9 cellular contexts compared by ENCODE assay signal in genomic region chr2:232013701-232014353, GRCh38. TPM values are rescaled to one million over a fixed set of nuclear protein-coding genes. Genes with fewer than 3 reads are reported as not detected.
DNase-seq lines count a peak whose midpoint lies in the region; ATAC-seq and TF ChIP-seq lines count a peak whose summit lies in the region.
"Had no signal": no experiment of that assay in that cellular context is flagged by ENCODE, and none has a peak within 500 bp of the region (broad histone marks: within the 10 kb centered on the region; RNA-seq: fewer than 3 reads in every experiment).

No MANE protein-coding gene starts in this region.

- H4K8ac ChIP-seq in H9 (replicated peaks; ENCODE audit: insufficient read length, low read depth, low read length): no peak overlapping the region

- H2BK12ac ChIP-seq in H9 (ENCODE audit: insufficient read length, low read depth, low read length): no peak overlapping the region

- no peak overlapping the region for H3T11ph ChIP-seq in H9 (ENCODE audit: low read length)

- TF ChIP-seq CTCF in OCI-LY7 (conservative IDR thresholded peaks at IDR 0.05; ENCODE audit: low read length): no peak
- TF ChIP-seq CTCF in H9 (conservative IDR thresholded peaks at IDR 0.05): no peak
- TF ChIP-seq CTCF in nephron progenitor cell (IDR thresholded peaks at IDR 0.05): no peak

- no peaks in the 10 kb centered on the region for H3K79me1 ChIP-seq in H9 (ENCODE audit: insufficient read depth, low read depth, low read length, poor library complexity, severe bottlenecking)

- no peaks in the 10 kb centered on the region for H3K27me3 ChIP-seq in H9 (ENCODE audit: insufficient read depth, low read length)
- H3K27me3 ChIP-seq: ascending aorta had no signal

- no peak overlapping the region for H3K27ac Mint-ChIP-seq in H9
- no peak overlapping the region for H3K27ac Mint-ChIP-seq in nephron progenitor cell

- H3K27ac ChIP-seq in OCI-LY7 (ENCODE audit: low read depth, low read length, poor library complexity, severe bottlenecking): no peak overlapping the region
- no peak overlapping the region for H3K27ac ChIP-seq in H9 (ENCODE audit: insufficient read length, low read depth, low read length)
- H3K27ac ChIP-seq: ascending aorta had no signal

- no peak overlapping the region for H3K14ac ChIP-seq in H9 (ENCODE audit: insufficient read depth, low read length)

- H3K27me3 Mint-ChIP-seq in H9 (ENCODE audit: low read depth) (no peaks in the 10 kb centered on the region), nephron progenitor cell (ENCODE audit: low read depth, poor library complexity) (no peaks in the 10 kb centered on the region)

- no peak overlapping the region for H2BK15ac ChIP-seq in H9 (ENCODE audit: low read depth, low read length)

- H3K4me2 ChIP-seq in OCI-LY7 (ENCODE audit: low read length) (no peak overlapping the region), H9 (ENCODE audit: insufficient read depth, insufficient read length, low read length) (no peak overlapping the region)

- H2BK20ac ChIP-seq in H9 (ENCODE audit: low read depth, low read length, poor library complexity, severe bottlenecking): no peak overlapping the region

- H3K9ac ChIP-seq in H9 (ENCODE audit: extremely low read depth, insufficient read length, low read length): no peak overlapping the region

- H3K4ac ChIP-seq in H9 (ENCODE audit: low read depth, low read length): no peak overlapping the region

- H2BK5ac ChIP-seq in H9 (ENCODE audit: insufficient read length, low read length): no peak overlapping the region

- no peaks in the 10 kb centered on the region for H3K9me2 ChIP-seq in OCI-LY7 (ENCODE audit: insufficient read depth, low read length)

- peaks cover 10% of the 10 kb centered on the region for H3K36me3 ChIP-seq in OCI-LY7 (ENCODE audit: insufficient read depth, low read length)

- no peak overlapping the region for H4K5ac ChIP-seq in H9 (ENCODE audit: insufficient read length, low read depth, low read length)

- H3K23ac ChIP-seq in H9 (ENCODE audit: insufficient read length, low read depth, low read length): no peak overlapping the region

- H3K9me3 ChIP-seq in OCI-LY7 (ENCODE audit: low read length) (no peaks in the 10 kb centered on the region), H9 (ENCODE audit: control insufficient read depth, low read depth, low read length) (no peaks in the 10 kb centered on the region)
- H3K9me3 ChIP-seq: ascending aorta had no signal

- H3K56ac ChIP-seq in H9 (ENCODE audit: insufficient read length, low read depth, low read length): no peak overlapping the region

- H4K91ac ChIP-seq in H9 (ENCODE audit: insufficient read length, low read depth, low read length): no peak overlapping the region

- POLR2A ChIA-PET in OCI-LY7 (lab: Charles Lee): interaction anchor here (1.1 to 1.2 kb wide), 2 partner anchors 9 to 40 kb away, joined by 3 to 6 read pairs; no protein-coding TSS in a partner anchor

- no peak for ATAC-seq in GM21529 (IDR thresholded peaks at IDR 0.05; ENCODE audit: unreplicated experiment)

- H3K36me3 Mint-ChIP-seq in H9 (ENCODE audit: insufficient read depth in 1 of 3, low read depth in 3 of 3): peaks cover 0 to 5% (median 0%) of the 10 kb centered on the region in 3 experiments; a peak in 3 of 7 replicates
- peaks cover 44% of the 10 kb centered on the region for H3K36me3 Mint-ChIP-seq in nephron progenitor cell (ENCODE audit: low read depth)

- no peak overlapping the region for H2AK5ac ChIP-seq in H9 (ENCODE audit: insufficient read length, low read length)

- H3K9me3 Mint-ChIP-seq in H9 (no peaks in the 10 kb centered on the region), nephron progenitor cell (no peaks in the 10 kb centered on the region)

- no CpG with 5 or more reads among the region's 3 CpGs for WGBS in H9 (ENCODE audit: extremely low coverage, insufficient read length, low lambda C conversion rate)

- intact Hi-C loops in OCI-LY7 (cut with micrococcal nuclease; ENCODE audit: unreplicated experiment): no loop called here

- BruUV-seq in OCI-LY7 (replicated peaks; lab: Mats Ljungman, UMichigan): no TSS peak

- H3K4me3 Mint-ChIP-seq in H9 (no peak overlapping the region), nephron progenitor cell (no peak overlapping the region)

- no peaks in the 10 kb centered on the region for H3K23me2 ChIP-seq in H9 (ENCODE audit: insufficient read length, low read depth, low read length, poor library complexity, severe bottlenecking)

- H3K79me2 ChIP-seq in OCI-LY7 (ENCODE audit: insufficient read depth, low read depth, low read length) (no peaks in the 10 kb centered on the region), H9 (ENCODE audit: insufficient read depth, low read length) (no peaks in the 10 kb centered on the region)

- CTCF ChIA-PET in OCI-LY7 (lab: Charles Lee; ENCODE audit: unreplicated experiment): no interaction called here

- peak; percentile 80 for DNase-seq in GM03348 (ENCODE audit: low spot score)
- peak; percentile 94 for DNase-seq in LHCN-M2 (ENCODE audit: low read depth)
- peak; percentile 55 for DNase-seq in SW480 (ENCODE audit: low spot score)
- DNase-seq in kidney tubule cell (ENCODE audit: low spot score): peak; percentile 95
- no peak for DNase-seq in OCI-LY7 (ENCODE audit: low spot score)
- DNase-seq in H9: no peak
- DNase-seq in nephron progenitor cell: no peak

- H3K4me1 ChIP-seq in OCI-LY7 (ENCODE audit: insufficient read depth, low read length, poor library complexity, severe bottlenecking) (no peaks in the 10 kb centered on the region), H9 (ENCODE audit: insufficient read depth, low read length) (0 out of 2 replicates have a peak, but pooled peaks cover 3% of the 10 kb centered on the region)
- H3K4me1 ChIP-seq: ascending aorta had no signal

- no peak overlapping the region for H2AFZ ChIP-seq in OCI-LY7 (ENCODE audit: low read length)
- H2AFZ ChIP-seq in H9 (ENCODE audit: low read length): no peak overlapping the region

- H2BK120ac ChIP-seq in H9 (ENCODE audit: low read depth, low read length, poor library complexity, severe bottlenecking): no peak overlapping the region

- no peak overlapping the region for H3K18ac ChIP-seq in H9 (ENCODE audit: insufficient read length, low read depth, low read length)

- H4K20me1 ChIP-seq in OCI-LY7 (ENCODE audit: insufficient read depth, low read length) (no peaks in the 10 kb centered on the region), H9 (ENCODE audit: control insufficient read depth, insufficient read depth, insufficient read length) (no peaks in the 10 kb centered on the region)

- H3K4me1 Mint-ChIP-seq in H9 (peaks cover 16 to 17% of the 10 kb centered on the region in 2 experiments), nephron progenitor cell (peaks cover 6% of the 10 kb centered on the region)

- no peak overlapping the region for H3K4me3 ChIP-seq in OCI-LY7 (ENCODE audit: low read depth, low read length, poor library complexity, severe bottlenecking)
- H3K4me3 ChIP-seq: ascending aorta had no signal

RNA-seq across cellular contexts. Expression of gene DIS3L2, which starts 52.3 kb away (rescaled TPM):
- total RNA-seq in LHCN-M2 (2014; rRNA removed) (12.5 and 19.9 TPM in 2 replicates), OCI-LY7 (2022) (20.2 and 21.9 TPM in 2 replicates), H9 (2021) (28.1 and 28.2 TPM in 2 replicates)
- 9.3 TPM for polyA plus RNA-seq in LHCN-M2 (2012)
- 20.6 and 20.7 TPM in 2 replicates for total RNA-seq in OCI-LY7 (2014; rRNA removed; shearing (Covaris generic))

Comparison
In these comparisons a context has a peak if more than half of its experiments do, and no peak if none do; other contexts are left out.
1. DNase-seq: peak in GM03348 (single experiment), LHCN-M2 (single experiment), SW480 (single experiment) and kidney tubule cell (single experiment); none in OCI-LY7 (single experiment), H9 (single experiment) and nephron progenitor cell (single experiment).